ENCODE assay signal across 1 cellular context in genomic region chr3:162546910-162547309, GRCh38.
TF ChIP-seq lines count a peak whose summit lies in the region.

No MANE protein-coding gene starts in this region.

TF ChIP-seq in GM23338, 12 proteins besides CTCF, POLR2A, EP300 and RAD21 (continued from another document):
- TF ChIP-seq, protein P1, sequence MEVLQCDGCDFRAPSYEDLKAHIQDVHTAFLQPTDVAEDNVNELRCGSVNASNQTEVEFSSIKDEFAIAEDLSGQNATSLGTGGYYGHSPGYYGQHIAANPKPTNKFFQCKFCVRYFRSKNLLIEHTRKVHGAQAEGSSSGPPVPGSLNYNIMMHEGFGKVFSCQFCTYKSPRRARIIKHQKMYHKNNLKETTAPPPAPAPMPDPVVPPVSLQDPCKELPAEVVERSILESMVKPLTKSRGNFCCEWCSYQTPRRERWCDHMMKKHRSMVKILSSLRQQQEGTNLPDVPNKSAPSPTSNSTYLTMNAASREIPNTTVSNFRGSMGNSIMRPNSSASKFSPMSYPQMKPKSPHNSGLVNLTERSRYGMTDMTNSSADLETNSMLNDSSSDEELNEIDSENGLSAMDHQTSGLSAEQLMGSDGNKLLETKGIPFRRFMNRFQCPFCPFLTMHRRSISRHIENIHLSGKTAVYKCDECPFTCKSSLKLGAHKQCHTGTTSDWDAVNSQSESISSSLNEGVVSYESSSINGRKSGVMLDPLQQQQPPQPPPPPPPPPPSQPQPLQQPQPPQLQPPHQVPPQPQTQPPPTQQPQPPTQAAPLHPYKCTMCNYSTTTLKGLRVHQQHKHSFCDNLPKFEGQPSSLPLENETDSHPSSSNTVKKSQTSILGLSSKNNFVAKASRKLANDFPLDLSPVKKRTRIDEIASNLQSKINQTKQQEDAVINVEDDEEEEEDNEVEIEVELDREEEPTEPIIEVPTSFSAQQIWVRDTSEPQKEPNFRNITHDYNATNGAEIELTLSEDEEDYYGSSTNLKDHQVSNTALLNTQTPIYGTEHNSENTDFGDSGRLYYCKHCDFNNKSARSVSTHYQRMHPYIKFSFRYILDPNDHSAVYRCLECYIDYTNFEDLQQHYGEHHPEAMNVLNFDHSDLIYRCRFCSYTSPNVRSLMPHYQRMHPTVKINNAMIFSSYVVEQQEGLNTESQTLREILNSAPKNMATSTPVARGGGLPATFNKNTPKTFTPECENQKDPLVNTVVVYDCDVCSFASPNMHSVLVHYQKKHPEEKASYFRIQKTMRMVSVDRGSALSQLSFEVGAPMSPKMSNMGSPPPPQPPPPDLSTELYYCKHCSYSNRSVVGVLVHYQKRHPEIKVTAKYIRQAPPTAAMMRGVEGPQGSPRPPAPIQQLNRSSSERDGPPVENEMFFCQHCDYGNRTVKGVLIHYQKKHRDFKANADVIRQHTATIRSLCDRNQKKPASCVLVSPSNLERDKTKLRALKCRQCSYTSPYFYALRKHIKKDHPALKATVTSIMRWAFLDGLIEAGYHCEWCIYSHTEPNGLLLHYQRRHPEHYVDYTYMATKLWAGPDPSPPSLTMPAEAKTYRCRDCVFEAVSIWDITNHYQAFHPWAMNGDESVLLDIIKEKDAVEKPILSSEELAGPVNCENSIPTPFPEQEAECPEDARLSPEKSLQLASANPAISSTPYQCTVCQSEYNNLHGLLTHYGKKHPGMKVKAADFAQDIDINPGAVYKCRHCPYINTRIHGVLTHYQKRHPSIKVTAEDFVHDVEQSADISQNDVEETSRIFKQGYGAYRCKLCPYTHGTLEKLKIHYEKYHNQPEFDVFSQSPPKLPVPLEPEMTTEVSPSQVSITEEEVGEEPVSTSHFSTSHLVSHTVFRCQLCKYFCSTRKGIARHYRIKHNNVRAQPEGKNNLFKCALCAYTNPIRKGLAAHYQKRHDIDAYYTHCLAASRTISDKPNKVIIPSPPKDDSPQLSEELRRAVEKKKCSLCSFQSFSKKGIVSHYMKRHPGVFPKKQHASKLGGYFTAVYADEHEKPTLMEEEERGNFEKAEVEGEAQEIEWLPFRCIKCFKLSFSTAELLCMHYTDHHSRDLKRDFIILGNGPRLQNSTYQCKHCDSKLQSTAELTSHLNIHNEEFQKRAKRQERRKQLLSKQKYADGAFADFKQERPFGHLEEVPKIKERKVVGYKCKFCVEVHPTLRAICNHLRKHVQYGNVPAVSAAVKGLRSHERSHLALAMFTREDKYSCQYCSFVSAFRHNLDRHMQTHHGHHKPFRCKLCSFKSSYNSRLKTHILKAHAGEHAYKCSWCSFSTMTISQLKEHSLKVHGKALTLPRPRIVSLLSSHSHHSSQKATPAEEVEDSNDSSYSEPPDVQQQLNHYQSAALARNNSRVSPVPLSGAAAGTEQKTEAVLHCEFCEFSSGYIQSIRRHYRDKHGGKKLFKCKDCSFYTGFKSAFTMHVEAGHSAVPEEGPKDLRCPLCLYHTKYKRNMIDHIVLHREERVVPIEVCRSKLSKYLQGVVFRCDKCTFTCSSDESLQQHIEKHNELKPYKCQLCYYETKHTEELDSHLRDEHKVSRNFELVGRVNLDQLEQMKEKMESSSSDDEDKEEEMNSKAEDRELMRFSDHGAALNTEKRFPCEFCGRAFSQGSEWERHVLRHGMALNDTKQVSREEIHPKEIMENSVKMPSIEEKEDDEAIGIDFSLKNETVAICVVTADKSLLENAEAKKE (CRISPR knock-in tag; IDR thresholded peaks at IDR 0.05) = no peak
- TF ChIP-seq ZNF331 (CRISPR knock-in tag; IDR thresholded peaks at IDR 0.05; ENCODE audit: low read depth) = no peak
- TF ChIP-seq EZH2phosphoT487 (IDR thresholded peaks at IDR 0.05; ENCODE audit: unreplicated experiment) = no peak
- no peak for TF ChIP-seq STAT1 (IDR thresholded peaks at IDR 0.05; ENCODE audit: unreplicated experiment)
